22 cellular contexts compared by ENCODE assay signal in genomic region chr18:7846315-7846714, GRCh38.
"Had no signal": no experiment of that assay in that cellular context is flagged by ENCODE, and none has a peak within 500 bp of the region (broad histone marks: within the 10 kb centered on the region; RNA-seq: fewer than 3 reads in every experiment).

No MANE protein-coding gene starts in this region.

- H3K27me3 Mint-ChIP-seq: dendritic cell treated with granulocyte-macrophage colony-stimulating factor and Interleukin-4, amounts not matched to agents 40 ng/mL and 50 ng/mL, for 4 days; memory B cell; natural killer cell treated with Interleukin-12 subunit alpha and Interleukin-12 subunit beta and Interleukin-15 and Interleukin-18, amount 100 ng/mL, for 72 hours; stimulated activated memory B cell treated with anti-CD40 and anti-IgM and Interleukin-4, amounts not matched to agents 10 μg/mL and 1 μg/mL and 100 μg/mL, for 72 hours; stimulated activated naive CD8-positive, alpha-beta T cell treated with anti-CD3 and anti-CD28 coated beads, Interleukin-15, Interleukin-2, amounts not matched to agents 100 ng/mL and 50 ng/mL, for 24 hours had no signal

- H3K4me3 Mint-ChIP-seq: dendritic cell treated with granulocyte-macrophage colony-stimulating factor and Interleukin-4, amounts not matched to agents 40 ng/mL and 50 ng/mL, for 4 days; memory B cell; natural killer cell treated with Interleukin-12 subunit alpha and Interleukin-12 subunit beta and Interleukin-15 and Interleukin-18, amount 100 ng/mL, for 72 hours; neural progenitor cell; stimulated activated memory B cell treated with anti-CD40 and anti-IgM and Interleukin-4, amounts not matched to agents 10 μg/mL and 1 μg/mL and 100 μg/mL, for 72 hours; stimulated activated naive CD8-positive, alpha-beta T cell treated with anti-CD3 and anti-CD28 coated beads, Interleukin-15, Interleukin-2, amounts not matched to agents 100 ng/mL and 50 ng/mL, for 24 hours had no signal

- ATAC-seq: natural killer cell treated with Interleukin-12 subunit alpha and Interleukin-12 subunit beta and Interleukin-15 and Interleukin-18, amount 100 ng/mL, for 72 hours; sciatic nerve; stimulated activated memory B cell treated with anti-CD40 and anti-IgM and Interleukin-4, amounts not matched to agents 10 μg/mL and 1 μg/mL and 100 μg/mL, for 72 hours had no signal

- H3K36me3 ChIP-seq: esophagus squamous epithelium, neural progenitor cell, ovary, spleen, tibial nerve had no signal

- H3K4me3 ChIP-seq: esophagus squamous epithelium, hepatocyte, neural progenitor cell, ovary, spleen, testis, tibial nerve had no signal

- H3K27ac Mint-ChIP-seq: dendritic cell treated with granulocyte-macrophage colony-stimulating factor and Interleukin-4, amounts not matched to agents 40 ng/mL and 50 ng/mL, for 4 days; memory B cell; natural killer cell treated with Interleukin-12 subunit alpha and Interleukin-12 subunit beta and Interleukin-15 and Interleukin-18, amount 100 ng/mL, for 72 hours; neural progenitor cell; stimulated activated memory B cell treated with anti-CD40 and anti-IgM and Interleukin-4, amounts not matched to agents 10 μg/mL and 1 μg/mL and 100 μg/mL, for 72 hours; stimulated activated naive CD8-positive, alpha-beta T cell treated with anti-CD3 and anti-CD28 coated beads, Interleukin-15, Interleukin-2, amounts not matched to agents 100 ng/mL and 50 ng/mL, for 24 hours had no signal

- H3K4me1 Mint-ChIP-seq: memory B cell; neural progenitor cell; stimulated activated memory B cell treated with anti-CD40 and anti-IgM and Interleukin-4, amounts not matched to agents 10 μg/mL and 1 μg/mL and 100 μg/mL, for 72 hours had no signal

- DNase-seq: cerebellar nuclear complex; esophagus squamous epithelium; foreskin melanocyte; head of caudate nucleus; kidney; midbrain; nucleus accumbens; ovary; spleen; stimulated activated CD4-positive, alpha-beta T cell treated with anti-CD3 and anti-CD28 coated beads, Interleukin-15, amount 100 ng/mL, for 24 hours; stimulated activated CD4-positive, alpha-beta T cell treated with anti-CD3 and anti-CD28 coated beads, Interleukin-1b, Interleukin-23, amount 100 ng/mL, for 48 hours; stimulated activated CD4-positive, alpha-beta T cell treated with anti-CD3 and anti-CD28 coated beads, Interleukin-4, amount 100 ng/mL, for 24 hours; testis had no signal

- H3K27ac ChIP-seq: esophagus squamous epithelium, hepatocyte, neural progenitor cell, ovary, spleen, testis, tibial nerve had no signal

- H3K4me1 ChIP-seq: spleen, testis, tibial nerve had no signal

- H3K36me3 Mint-ChIP-seq: memory B cell; stimulated activated memory B cell treated with anti-CD40 and anti-IgM and Interleukin-4, amounts not matched to agents 10 μg/mL and 1 μg/mL and 100 μg/mL, for 72 hours had no signal

- H3K9me3 ChIP-seq: testis had no signal

- H3K27me3 ChIP-seq: esophagus squamous epithelium, hepatocyte, neural progenitor cell, ovary, spleen, testis, tibial nerve had no signal
